ENCODE assay signal across 9 cellular contexts in genomic region chr15:95025924-95026728, GRCh38.
A peak's percentile ranks its signal among the peaks of the same experiment; 100 is the strongest.
DNase-seq lines count a peak whose midpoint lies in the region; FAIRE-seq and TF ChIP-seq lines count a peak whose summit lies in the region.
"Had no signal": no experiment of that assay in that cellular context is flagged by ENCODE, and none has a peak within 500 bp of the region (broad histone marks: within the 10 kb centered on the region; RNA-seq: fewer than 3 reads in every experiment).

No MANE protein-coding gene starts in this region.

- CTCF ChIA-PET in A673 (lab: Charles Lee), result interaction anchor here (2.0 kb wide), 1 partner anchor 354 kb away, joined by 5 read pairs; no protein-coding TSS in a partner anchor

- H3K27ac ChIP-seq in A673 (ENCODE audit: low read depth, low read length, poor library complexity, severe bottlenecking) (no peak overlapping the region), dorsolateral prefrontal cortex (no peak overlapping the region)
- H3K27ac ChIP-seq: thoracic aorta had no signal

- no peaks in the 10 kb centered on the region for H3K36me3 ChIP-seq in A673 (ENCODE audit: insufficient read depth, low read length, poor library complexity, severe bottlenecking)
- H3K36me3 ChIP-seq in GM06990 (ENCODE audit: control insufficient read depth, insufficient read depth, low read length), result no peaks in the 10 kb centered on the region
- H3K36me3 ChIP-seq: thoracic aorta had no signal

- intact Hi-C loops in A673 (cut with micrococcal nuclease; ENCODE audit: unreplicated experiment) (loop anchor here (5.0 kb wide), 4 partner anchors 231 to 1316 kb away; no protein-coding TSS in a partner anchor), dorsolateral prefrontal cortex (cut with DNase I) (no loop called here)

- H3K4me1 ChIP-seq in A673 (ENCODE audit: insufficient read depth, low read length, poor library complexity, severe bottlenecking), result no peaks in the 10 kb centered on the region

- H3K27me3 ChIP-seq in A673 (replicated peaks; ENCODE audit: insufficient read depth, low read depth, low read length, poor library complexity) (no peaks in the 10 kb centered on the region), GM06990 (replicated peaks; ENCODE audit: control insufficient read depth, insufficient read depth, low read length) (no peaks in the 10 kb centered on the region), dorsolateral prefrontal cortex (peaks cover 0 to 20% (median 0%) of the 10 kb centered on the region in 45 donors)

- POLR2A ChIA-PET in A673 (lab: Charles Lee; ENCODE audit: low non-redundant PET), result no interaction called here

- no peaks in the 10 kb centered on the region for H3K9me3 ChIP-seq in A673 (ENCODE audit: low read depth, low read length, poor library complexity, severe bottlenecking)

- TF ChIP-seq POLR2A in GM12892 (IDR thresholded peaks at IDR 0.05; ENCODE audit: low read depth, low read length), result no peak

- H3K4me3 ChIP-seq in A673 (ENCODE audit: low read depth, low read length, poor library complexity, severe bottlenecking), result no peak overlapping the region
- H3K4me3 ChIP-seq in GM06990 (replicated peaks; ENCODE audit: low read depth, low read length), result no peak overlapping the region
- H3K4me3 ChIP-seq in dorsolateral prefrontal cortex, result no peak overlapping the region
- H3K4me3 ChIP-seq: thoracic aorta had no signal

- TF ChIP-seq CTCF in A673 (conservative IDR thresholded peaks at IDR 0.05; ENCODE audit: low read depth, low read length) (peak; percentile 71), GM06990 (IDR thresholded peaks at IDR 0.05; ENCODE audit: insufficient read depth, low read length, poor library complexity, severe bottlenecking) (peak; percentile 59), dorsolateral prefrontal cortex (IDR thresholded peaks at IDR 0.05 in 54 of 56, conservative IDR thresholded peaks at IDR 0.05 in 2 of 56; ENCODE audit: low read depth in 1 of 56, partially characterized antibody in 56 of 56) (peak in 38 of 56 donors; percentile 7 to 52 (median 25))

- BruUV-seq in A673 (replicated peaks; lab: Mats Ljungman, UMichigan), result no TSS peak

- peak; percentile 71 for DNase-seq in A673 (ENCODE audit: low spot score)
- no peak for DNase-seq in GM06990 (ENCODE audit: extremely low read depth, insufficient read length)
- DNase-seq in NOMO-1 (lab: John Stamatoyannopoulos, UW; ENCODE audit: unreplicated experiment in 2 of 2), result peak; percentile 14 to 20
- DNase-seq in dorsolateral prefrontal cortex, result no peak
- peak; percentile 28 for DNase-seq in non-pigmented ciliary epithelial cell (ENCODE audit: low read depth)
- DNase-seq in GM12892 (ENCODE audit: insufficient read length), result no peak
- no peak for DNase-seq in NCI-H774 (lab: John Stamatoyannopoulos, UW)
- no peak for DNase-seq in DMS79 (lab: John Stamatoyannopoulos, UW)

- FAIRE-seq in GM12892 (lab: Jason Lieb, UNC), result no peak

Comparison
In these comparisons a context has a peak if more than half of its experiments do, and no peak if none do; other contexts are left out.
1. DNase-seq: peak in A673 (single experiment), NOMO-1 (2 of 2) and non-pigmented ciliary epithelial cell (single experiment); none in GM06990 (single experiment), dorsolateral prefrontal cortex (0 of 10), GM12892 (single experiment), NCI-H774 (single experiment) and DMS79 (single experiment).
2. Peak in every context shown above with its lines, with median percentiles within 50 percentile points of each other: CTCF ChIP-seq.